In the genomic region with DNA sequence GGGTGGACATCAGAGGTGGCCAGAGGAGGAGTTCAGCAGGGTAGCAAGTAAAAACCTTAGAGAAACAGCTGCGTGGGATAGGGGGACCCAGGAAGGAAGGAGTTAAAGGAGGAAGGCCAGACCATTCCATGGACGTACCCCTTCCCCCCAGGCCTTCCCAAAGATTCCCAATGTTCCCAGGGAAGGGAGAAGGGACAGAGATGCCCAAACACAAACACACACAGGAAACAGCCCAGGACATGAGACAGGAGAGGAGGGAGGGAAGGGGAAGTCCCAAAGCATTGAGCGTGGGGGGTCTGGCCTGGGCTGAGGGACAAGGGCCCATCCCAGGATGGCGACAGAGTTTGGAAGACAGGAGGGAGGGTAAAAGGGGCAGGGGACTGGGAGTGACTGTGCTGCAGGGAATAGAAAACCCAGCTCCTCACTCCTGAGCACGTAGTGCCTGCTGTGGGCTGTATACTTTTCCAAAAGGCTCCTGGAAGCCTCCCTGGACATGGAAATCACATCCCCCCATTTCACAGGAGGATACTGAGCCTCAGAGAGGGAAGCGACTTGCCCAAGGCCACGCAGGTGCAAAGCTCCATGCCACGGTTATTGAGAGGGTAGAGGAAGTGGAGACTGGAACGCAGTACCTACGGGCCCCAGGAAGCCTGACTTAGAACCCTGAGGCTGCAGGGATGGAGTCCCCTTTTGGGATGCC, we compare ENCODE assay signal across 1 cellular context.
TF ChIP-seq lines count a peak whose summit lies in the region.

No MANE protein-coding gene starts in this region.

TF ChIP-seq in HepG2, 621 proteins besides CTCF, POLR2A, EP300 and RAD21:
- TF ChIP-seq ZBTB38 (CRISPR knock-in tag; IDR thresholded peaks at IDR 0.05) (peak; percentile 57; the same call in 1 of the 2 replicates), NCOA2 (CRISPR knock-in tag; IDR thresholded peaks at IDR 0.05) (0 out of 2 replicates have a peak, but pooled peaks have one; percentile 14), PHF20 (CRISPR knock-in tag; IDR thresholded peaks at IDR 0.05) (no peak), ZNF652 (CRISPR knock-in tag; IDR thresholded peaks at IDR 0.05; ENCODE audit: borderline replicate concordance, low read depth) (peak; percentile 65; the same call in 1 of the 2 replicates), HMGXB4 (CRISPR knock-in tag; IDR thresholded peaks at IDR 0.05; ENCODE audit: borderline replicate concordance in 1 of 2, low read depth in 1 of 2) (0 out of 4 replicates have a peak, but pooled peaks of 1 of the 2 experiments have one; percentile 3)
- TF ChIP-seq, protein P1, sequence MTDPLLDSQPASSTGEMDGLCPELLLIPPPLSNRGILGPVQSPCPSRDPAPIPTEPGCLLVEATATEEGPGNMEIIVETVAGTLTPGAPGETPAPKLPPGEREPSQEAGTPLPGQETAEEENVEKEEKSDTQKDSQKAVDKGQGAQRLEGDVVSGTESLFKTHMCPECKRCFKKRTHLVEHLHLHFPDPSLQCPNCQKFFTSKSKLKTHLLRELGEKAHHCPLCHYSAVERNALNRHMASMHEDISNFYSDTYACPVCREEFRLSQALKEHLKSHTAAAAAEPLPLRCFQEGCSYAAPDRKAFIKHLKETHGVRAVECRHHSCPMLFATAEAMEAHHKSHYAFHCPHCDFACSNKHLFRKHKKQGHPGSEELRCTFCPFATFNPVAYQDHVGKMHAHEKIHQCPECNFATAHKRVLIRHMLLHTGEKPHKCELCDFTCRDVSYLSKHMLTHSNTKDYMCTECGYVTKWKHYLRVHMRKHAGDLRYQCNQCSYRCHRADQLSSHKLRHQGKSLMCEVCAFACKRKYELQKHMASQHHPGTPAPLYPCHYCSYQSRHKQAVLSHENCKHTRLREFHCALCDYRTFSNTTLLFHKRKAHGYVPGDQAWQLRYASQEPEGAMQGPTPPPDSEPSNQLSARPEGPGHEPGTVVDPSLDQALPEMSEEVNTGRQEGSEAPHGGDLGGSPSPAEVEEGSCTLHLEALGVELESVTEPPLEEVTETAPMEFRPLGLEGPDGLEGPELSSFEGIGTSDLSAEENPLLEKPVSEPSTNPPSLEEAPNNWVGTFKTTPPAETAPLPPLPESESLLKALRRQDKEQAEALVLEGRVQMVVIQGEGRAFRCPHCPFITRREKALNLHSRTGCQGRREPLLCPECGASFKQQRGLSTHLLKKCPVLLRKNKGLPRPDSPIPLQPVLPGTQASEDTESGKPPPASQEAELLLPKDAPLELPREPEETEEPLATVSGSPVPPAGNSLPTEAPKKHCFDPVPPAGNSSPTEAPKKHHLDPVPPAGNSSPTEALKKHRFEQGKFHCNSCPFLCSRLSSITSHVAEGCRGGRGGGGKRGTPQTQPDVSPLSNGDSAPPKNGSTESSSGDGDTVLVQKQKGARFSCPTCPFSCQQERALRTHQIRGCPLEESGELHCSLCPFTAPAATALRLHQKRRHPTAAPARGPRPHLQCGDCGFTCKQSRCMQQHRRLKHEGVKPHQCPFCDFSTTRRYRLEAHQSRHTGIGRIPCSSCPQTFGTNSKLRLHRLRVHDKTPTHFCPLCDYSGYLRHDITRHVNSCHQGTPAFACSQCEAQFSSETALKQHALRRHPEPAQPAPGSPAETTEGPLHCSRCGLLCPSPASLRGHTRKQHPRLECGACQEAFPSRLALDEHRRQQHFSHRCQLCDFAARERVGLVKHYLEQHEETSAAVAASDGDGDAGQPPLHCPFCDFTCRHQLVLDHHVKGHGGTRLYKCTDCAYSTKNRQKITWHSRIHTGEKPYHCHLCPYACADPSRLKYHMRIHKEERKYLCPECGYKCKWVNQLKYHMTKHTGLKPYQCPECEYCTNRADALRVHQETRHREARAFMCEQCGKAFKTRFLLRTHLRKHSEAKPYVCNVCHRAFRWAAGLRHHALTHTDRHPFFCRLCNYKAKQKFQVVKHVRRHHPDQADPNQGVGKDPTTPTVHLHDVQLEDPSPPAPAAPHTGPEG (CRISPR knock-in tag; IDR thresholded peaks at IDR 0.05) = no peak
- TF ChIP-seq, protein P2, sequence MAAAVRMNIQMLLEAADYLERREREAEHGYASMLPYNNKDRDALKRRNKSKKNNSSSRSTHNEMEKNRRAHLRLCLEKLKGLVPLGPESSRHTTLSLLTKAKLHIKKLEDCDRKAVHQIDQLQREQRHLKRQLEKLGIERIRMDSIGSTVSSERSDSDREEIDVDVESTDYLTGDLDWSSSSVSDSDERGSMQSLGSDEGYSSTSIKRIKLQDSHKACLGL (CRISPR knock-in tag; IDR thresholded peaks at IDR 0.05) = 0 out of 2 replicates have a peak, but pooled peaks have one; percentile 5
TF ChIP-seq in HepG2: peak in this region for 5.
